Comparison of ENCODE assay signal across 12 cellular contexts in genomic region chr5:177949065-177949464, GRCh38. TPM values are rescaled to one million over a fixed set of nuclear protein-coding genes. Genes with fewer than 3 reads are reported as not detected.
DNase-seq lines count a peak whose midpoint lies in the region; ATAC-seq, FAIRE-seq and TF ChIP-seq lines count a peak whose summit lies in the region.
"Not testable (repeated sequence)": the region's sequence is repeated elsewhere in the genome, so short reads cannot be mapped to it uniquely, and the experiment has no call there.
"Had no signal": no experiment of that assay in that cellular context is flagged by ENCODE, and none has a peak within 500 bp of the region (broad histone marks: within the 10 kb centered on the region; RNA-seq: fewer than 3 reads in every experiment).

No MANE protein-coding gene starts in this region.

- FAIRE-seq in GM12891 (lab: Jason Lieb, UNC) (peak; percentile 92), bronchial epithelial cell (lab: Jason Lieb, UNC) (peak; percentile 18)

- not testable (repeated sequence) for DNase-seq in GM12891 (ENCODE audit: insufficient read length, low spot score); bronchial epithelial cell (ENCODE audit: low read depth)

- TF ChIP-seq POLR2A in GM12891 (IDR thresholded peaks at IDR 0.05; ENCODE audit: low read depth, low read length) = not testable (repeated sequence)

- ATAC-seq in GM18873 (IDR thresholded peaks at IDR 0.05; ENCODE audit: low FRiP score, unreplicated experiment) = peak; percentile 61
- peak; percentile 50 for ATAC-seq in GM19467 (IDR thresholded peaks at IDR 0.05; ENCODE audit: unreplicated experiment)
- ATAC-seq in HG02571 (IDR thresholded peaks at IDR 0.05; ENCODE audit: unreplicated experiment) = peak; percentile 90
- peak; percentile 79 for ATAC-seq in HG02870 (IDR thresholded peaks at IDR 0.05; ENCODE audit: unreplicated experiment)
- ATAC-seq in HG03095 (IDR thresholded peaks at IDR 0.05; ENCODE audit: unreplicated experiment) = peak; percentile 64
- peak; percentile 67 for ATAC-seq in HG03432 (IDR thresholded peaks at IDR 0.05; ENCODE audit: unreplicated experiment)

- TF ChIP-seq CTCF in bronchial epithelial cell (IDR thresholded peaks at IDR 0.05; ENCODE audit: insufficient read depth, low read length, severe bottlenecking) = not testable (repeated sequence)

- H3K36me3 ChIP-seq in bronchial epithelial cell (ENCODE audit: control insufficient read depth, insufficient read depth, low read length) = not testable (repeated sequence)

- not testable (repeated sequence) for H3K4me3 ChIP-seq in bronchial epithelial cell (ENCODE audit: low read depth, low read length)

- not testable (repeated sequence) for H3K27me3 ChIP-seq in bronchial epithelial cell (ENCODE audit: control insufficient read depth, insufficient read depth, low read length)

RNA-seq across cellular contexts. Expression of gene PROP1, which starts 47.0 kb away (rescaled TPM):
- polyA plus RNA-seq in GM12891 (2012; ENCODE audit: low read depth, missing spikeins) = not detected
- not detected in 2 replicates for total RNA-seq in bronchial epithelial cell
- total RNA-seq: CD8-positive, alpha-beta memory T cell; NCI-H460; PC-9; SK-MEL-5 had no signal
- polyA plus RNA-seq: CD8-positive, alpha-beta memory T cell had no signal
